In genomic region chr14:23665302-23666016, GRCh38 we compare ENCODE assay signal across 1 cellular context.
TF ChIP-seq lines count a peak whose summit lies in the region.

No MANE protein-coding gene starts in this region.

TF ChIP-seq in HCT116, 20 proteins besides CTCF, POLR2A, EP300 and RAD21 (continued from another document):
- TF ChIP-seq REST (IDR thresholded peaks at IDR 0.05; ENCODE audit: low read depth) (no peak), EZH2 (IDR thresholded peaks at IDR 0.05) (no peak), EGR1 (IDR thresholded peaks at IDR 0.05; ENCODE audit: low read depth) (no peak), SIN3A (IDR thresholded peaks at IDR 0.05; ENCODE audit: low read depth) (no peak), ZFX (IDR thresholded peaks at IDR 0.05) (no peak), SRF (IDR thresholded peaks at IDR 0.05; ENCODE audit: low read depth) (no peak)
TF ChIP-seq in HCT116: peak in this region for 0.
